In the genomic region with DNA sequence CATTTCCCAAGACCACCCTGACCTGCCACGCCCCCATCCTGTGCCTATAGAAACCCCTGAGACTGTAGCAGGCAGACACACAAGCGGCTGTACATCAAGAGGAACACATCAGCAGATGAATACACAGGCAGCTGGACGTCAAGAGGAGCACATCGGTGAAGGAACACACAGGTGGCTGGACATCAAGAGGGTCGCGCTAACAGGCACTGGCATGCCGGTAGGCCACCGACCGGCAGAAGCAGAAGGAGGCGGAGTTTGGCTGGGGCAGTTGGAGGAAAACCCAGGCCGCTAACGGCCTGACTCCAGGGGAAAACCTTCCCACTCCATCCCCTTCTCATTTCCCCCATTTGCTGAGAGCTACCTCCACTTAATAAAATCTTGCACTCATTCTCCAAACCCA, we compare ENCODE assay signal across 21 cellular contexts. TPM values are rescaled to one million over a fixed set of nuclear protein-coding genes. Genes with fewer than 3 reads are reported as not detected.
DNase-seq lines count a peak whose midpoint lies in the region; ATAC-seq, FAIRE-seq and TF ChIP-seq lines count a peak whose summit lies in the region.
"Had no signal": no experiment of that assay in that cellular context is flagged by ENCODE, and none has a peak within 500 bp of the region (broad histone marks: within the 10 kb centered on the region; RNA-seq: fewer than 3 reads in every experiment).

No MANE protein-coding gene starts in this region.

- no peak overlapping the region for H4K5ac ChIP-seq in H1 (ENCODE audit: insufficient read length, low read depth, low read length)

- CTCF ChIA-PET in H1 (lab: Charles Lee; ENCODE audit: partially characterized antibody): no interaction called here

- H3K27me3 ChIP-seq in H1 (replicated peaks in 1 of 4; ENCODE audit: control insufficient read depth in 3 of 4, extremely low read depth in 1 of 4, insufficient read depth in 3 of 4, low read length in 3 of 4): no peaks in the 10 kb centered on the region
- H3K27me3 ChIP-seq in osteoblast (ENCODE audit: insufficient read depth, low read length): no peaks in the 10 kb centered on the region

- 0 out of 2 replicates have a peak overlapping the region, but pooled peaks have one; percentile 24 for H2AK5ac ChIP-seq in H1 (ENCODE audit: low read depth, low read length)

- TF ChIP-seq EP300 in H1 (IDR thresholded peaks at IDR 0.05; ENCODE audit: borderline replicate concordance in 1 of 2, low read depth in 2 of 2, low read length in 2 of 2): no peak

- H3K4me1 ChIP-seq in H1 (replicated peaks in 1 of 4; ENCODE audit: control insufficient read depth in 3 of 4, insufficient read depth in 4 of 4, low read length in 3 of 4) (peaks cover 0 to 4% (median 2%) of the 10 kb centered on the region in 4 experiments; a peak in 3 of 7 replicates), osteoblast (ENCODE audit: insufficient read depth, low read length) (no peaks in the 10 kb centered on the region)

- ATAC-seq in GM21526 (IDR thresholded peaks at IDR 0.05; ENCODE audit: low FRiP score, unreplicated experiment) (no peak), HG03565 (IDR thresholded peaks at IDR 0.05; ENCODE audit: unreplicated experiment) (no peak)
- ATAC-seq: Panc1 had no signal

- H2AFZ ChIP-seq in H1 (ENCODE audit: low read length) (peak overlapping the region; percentile 96), osteoblast (ENCODE audit: low read length) (peak overlapping the region; percentile 41)

- H3K36me3 ChIP-seq in H1 (ENCODE audit: control insufficient read depth in 2 of 4, insufficient read depth in 4 of 4, low read length in 3 of 4) (no peaks in the 10 kb centered on the region), osteoblast (ENCODE audit: insufficient read depth, low read length) (no peaks in the 10 kb centered on the region)

- H3K9me3 ChIP-seq in H1 (ENCODE audit: insufficient read depth in 2 of 2, low read depth in 1 of 2, low read length in 1 of 2) (no peaks in the 10 kb centered on the region), osteoblast (ENCODE audit: low read depth, low read length) (no peaks in the 10 kb centered on the region)

- H3K18ac ChIP-seq in H1 (ENCODE audit: extremely low read depth, low read length): peak overlapping the region; percentile 51; the same call in 1 of the 2 replicates

- H3K27ac ChIP-seq in H1 (ENCODE audit: low read depth, low read length): no peak overlapping the region
- H3K27ac ChIP-seq in osteoblast (ENCODE audit: low read depth, low read length): no peak overlapping the region

- H2BK5ac ChIP-seq in H1 (ENCODE audit: low read depth, low read length): peak overlapping the region; percentile 82; the same call in 1 of the 2 replicates

- peak overlapping the region; percentile 15 for H3K27ac Mint-ChIP-seq in T-helper 1 cell treated with Interleukin-12 subunit alpha and Interleukin-12 subunit beta and Interleukin-4 antibody, amounts not matched to agents 30 μg/mL and 1 μg/mL, for 36 hours
- no peak overlapping the region for H3K27ac Mint-ChIP-seq in activated CD4-positive, alpha-beta T cell treated with anti-CD3 and anti-CD28 coated beads, Interleukin-2, amount 10 ng/mL, durations not matched to agents 24 days and 14 days
- H3K27ac Mint-ChIP-seq: B cell; CD4-positive, CD25-positive, alpha-beta regulatory T cell had no signal

- H3K79me2 ChIP-seq in H1 (ENCODE audit: control insufficient read depth in 1 of 2, insufficient read depth in 2 of 2, low read length in 2 of 2) (no peaks in the 10 kb centered on the region), osteoblast (ENCODE audit: insufficient read depth, low read length) (no peaks in the 10 kb centered on the region)

- no peak overlapping the region for H3K14ac ChIP-seq in H1 (ENCODE audit: insufficient read length)

- no peak overlapping the region for H4K8ac ChIP-seq in H1 (ENCODE audit: extremely low read depth, insufficient read depth, low read length)

- no peak for FAIRE-seq in H1 (lab: Jason Lieb, UNC)
- FAIRE-seq: GM12891, GM18507, H54 had no signal

- no peak for TF ChIP-seq POLR2A in H1 (IDR thresholded peaks at IDR 0.05; ENCODE audit: control extremely low read depth in 1 of 2, low read depth in 2 of 2, low read length in 2 of 2)

- no peak overlapping the region for H2BK15ac ChIP-seq in H1 (ENCODE audit: low read length)

- H3K56ac ChIP-seq in H1 (replicated peaks; ENCODE audit: insufficient read length, low read depth, low read length): no peak overlapping the region

- TF ChIP-seq CTCF in H1 (IDR thresholded peaks at IDR 0.05; ENCODE audit: control extremely low read depth in 1 of 3, insufficient read depth in 1 of 3, low read depth in 1 of 3, low read length in 3 of 3) (no peak), osteoblast (IDR thresholded peaks at IDR 0.05; ENCODE audit: extremely low read depth, low read depth, low read length) (no peak)

- no peaks in the 10 kb centered on the region for H3K9me3 Mint-ChIP-seq in T-helper 1 cell treated with Interleukin-12 subunit alpha and Interleukin-12 subunit beta and Interleukin-4 antibody, amounts not matched to agents 30 μg/mL and 1 μg/mL, for 36 hours
- no peaks in the 10 kb centered on the region for H3K9me3 Mint-ChIP-seq in activated CD4-positive, alpha-beta T cell treated with anti-CD3 and anti-CD28 coated beads, Interleukin-2, amount 10 ng/mL, durations not matched to agents 24 days and 14 days

- H3K4me3 ChIP-seq in H1 (ENCODE audit: extremely low read depth in 1 of 4, insufficient read depth in 2 of 4, low read depth in 3 of 4, low read length in 4 of 4) (no peak overlapping the region; a peak in 1 of 8 replicates), osteoblast (ENCODE audit: insufficient read depth, low read length) (no peak overlapping the region)

- no peaks in the 10 kb centered on the region for H3K23me2 ChIP-seq in H1 (ENCODE audit: low read depth, low read length)

- H3K27me3 Mint-ChIP-seq in T-helper 1 cell treated with Interleukin-12 subunit alpha and Interleukin-12 subunit beta and Interleukin-4 antibody, amounts not matched to agents 30 μg/mL and 1 μg/mL, for 36 hours (ENCODE audit: low read depth): peaks cover 9% of the 10 kb centered on the region
- H3K27me3 Mint-ChIP-seq in activated CD4-positive, alpha-beta T cell treated with anti-CD3 and anti-CD28 coated beads, Interleukin-2, amount 10 ng/mL, durations not matched to agents 24 days and 14 days: peaks cover 5% of the 10 kb centered on the region
- H3K27me3 Mint-ChIP-seq: B cell had no signal

- intact Hi-C loops in activated CD4-positive, alpha-beta T cell treated with anti-CD3 and anti-CD28 coated beads, Interleukin-2, amount 10 ng/mL, durations not matched to agents 24 days and 14 days (cut with micrococcal nuclease): no loop called here

- peak overlapping the region; percentile 28 for H2BK20ac ChIP-seq in H1 (ENCODE audit: low read length)

- DNase-seq in T-helper 1 cell (no peak), NCI-H510A (lab: John Stamatoyannopoulos, UW) (peak; percentile 26), H1 (ENCODE audit: low read depth in 1 of 2, low spot score in 2 of 2) (peak in 1 of 2 experiments; percentile 57), osteoblast (ENCODE audit: insufficient read length, low spot score, missing footprints) (no peak)
- DNase-seq in activated CD4-positive, alpha-beta T cell treated with anti-CD3 and anti-CD28 coated beads, Interleukin-2, amount 10 ng/mL, durations not matched to agents 24 days and 14 days: no peak
- DNase-seq: CD4-positive, CD25-positive, alpha-beta regulatory T cell; COR-L47; DMS 273 treated with DMSO at 0.1 percent for 48 hours; KBM-7; NCI-H1105; NCI-H2081; NCI-H82; SW 1271 had no signal

- no peaks in the 10 kb centered on the region for H4K20me1 ChIP-seq in H1 (replicated peaks in 1 of 2; ENCODE audit: control insufficient read depth in 1 of 2, insufficient read depth in 2 of 2, low read length in 2 of 2)
- no peaks in the 10 kb centered on the region for H4K20me1 ChIP-seq in osteoblast (ENCODE audit: insufficient read depth, low read length)

- H2BK120ac ChIP-seq in H1 (replicated peaks; ENCODE audit: low read depth, low read length): no peak overlapping the region

- TF ChIP-seq RAD21 in H1 (IDR thresholded peaks at IDR 0.05 in 1 of 2, conservative IDR thresholded peaks at IDR 0.05 in 1 of 2; ENCODE audit: low read depth in 2 of 2, low read length in 2 of 2): no peak

- peak overlapping the region; percentile 92; the same call in 1 of the 2 replicates for H2BK12ac ChIP-seq in H1 (ENCODE audit: low read depth, low read length)

- H3K79me1 ChIP-seq in H1 (ENCODE audit: low read depth, low read length): no peaks in the 10 kb centered on the region

- H3K4me3 Mint-ChIP-seq in T-helper 1 cell treated with Interleukin-12 subunit alpha and Interleukin-12 subunit beta and Interleukin-4 antibody, amounts not matched to agents 30 μg/mL and 1 μg/mL, for 36 hours: no peak overlapping the region
- H3K4me3 Mint-ChIP-seq in activated CD4-positive, alpha-beta T cell treated with anti-CD3 and anti-CD28 coated beads, Interleukin-2, amount 10 ng/mL, durations not matched to agents 24 days and 14 days: no peak overlapping the region
- H3K4me3 Mint-ChIP-seq: B cell had no signal

- peak overlapping the region; percentile 61 for H4K91ac ChIP-seq in H1 (replicated peaks; ENCODE audit: insufficient read length, low read length)

- H3K4me2 ChIP-seq in H1 (ENCODE audit: insufficient read depth in 1 of 2, low read depth in 2 of 2, low read length in 2 of 2) (peak overlapping the region in 1 of 2 experiments; percentile 47; a peak in 1 of 4 replicates), osteoblast (ENCODE audit: insufficient read depth, low read length) (no peak overlapping the region)

- peaks cover under 1% of the 10 kb centered on the region for H3K4me1 Mint-ChIP-seq in T-helper 1 cell treated with Interleukin-12 subunit alpha and Interleukin-12 subunit beta and Interleukin-4 antibody, amounts not matched to agents 30 μg/mL and 1 μg/mL, for 36 hours (ENCODE audit: low read depth)
- peaks cover 6% of the 10 kb centered on the region for H3K4me1 Mint-ChIP-seq in activated CD4-positive, alpha-beta T cell treated with anti-CD3 and anti-CD28 coated beads, Interleukin-2, amount 10 ng/mL, durations not matched to agents 24 days and 14 days
- H3K4me1 Mint-ChIP-seq: B cell had no signal

- peak overlapping the region; percentile 36 for H3K4ac ChIP-seq in H1 (replicated peaks; ENCODE audit: insufficient read length, low read depth, low read length)

- H3K9ac ChIP-seq in H1 (replicated peaks in 1 of 4; ENCODE audit: extremely low read depth in 1 of 4, low read depth in 3 of 4, low read length in 3 of 4): peak overlapping the region in 1 of 4 experiments; percentile 32; a peak in 2 of 7 replicates

- WGBS in H1 (ENCODE audit: extremely low coverage in 1 of 2, insufficient coverage in 1 of 2, insufficient read length in 1 of 2, insufficient replicate concordance in 2 of 2, low coverage in 1 of 2, low lambda C conversion rate in 2 of 2, missing lambda C conversion rate in 1 of 2), 2 experiments: 78% methylated on average over 11 of the region's 12 CpGs; no CpG with 5 or more reads in 1 of the 2 experiments

- H3K23ac ChIP-seq in H1 (ENCODE audit: insufficient read length): no peak overlapping the region

- H3K36me3 Mint-ChIP-seq in T-helper 1 cell treated with Interleukin-12 subunit alpha and Interleukin-12 subunit beta and Interleukin-4 antibody, amounts not matched to agents 30 μg/mL and 1 μg/mL, for 36 hours (ENCODE audit: low read depth): no peaks in the 10 kb centered on the region
- no peaks in the 10 kb centered on the region for H3K36me3 Mint-ChIP-seq in activated CD4-positive, alpha-beta T cell treated with anti-CD3 and anti-CD28 coated beads, Interleukin-2, amount 10 ng/mL, durations not matched to agents 24 days and 14 days (ENCODE audit: low read depth)
- H3K36me3 Mint-ChIP-seq: CD4-positive, CD25-positive, alpha-beta regulatory T cell had no signal

- POLR2A ChIA-PET in H1 (lab: Charles Lee; ENCODE audit: partially characterized antibody): no interaction called here

RNA-seq across cellular contexts. Expression of gene IPO7, which starts 5.4 kb away (rescaled TPM):
- 244 and 259 TPM in 2 replicates for total RNA-seq in H1 (2021; fragmentation: NEBNext Ultra II Directional; extraction: Animal tissue kit (Norgen Biotek cat#: 25700))
- polyA plus RNA-seq in H1 (2011; rRNA removed): 38.7 and 45.9 TPM in 2 replicates
- polyA plus RNA-seq in H1 (2011; cell fraction: cytosol; rRNA removed): 61.0 TPM
- polyA plus RNA-seq in H1 (2011; cell fraction: nucleus; rRNA removed): 90.5 TPM
- polyA plus RNA-seq in H1 (2012, experiment 1 of 2): 60.6 to 116 TPM (median 80.2 TPM) in 4 replicates
- polyA plus RNA-seq in H1 (2012, experiment 2 of 2): 5.5 TPM
- 119 TPM for polyA plus RNA-seq in H1 (2013, experiment 1 of 2)
- polyA plus RNA-seq in H1 (2013, experiment 2 of 2): 111 TPM
- polyA minus RNA-seq in H1 (2011; rRNA and poly(A)+ RNA removed): 160 and 258 TPM in 2 replicates
- polyA minus RNA-seq in H1 (2011; cell fraction: cytosol; rRNA and poly(A)+ RNA removed): 368 TPM
- 292 TPM for polyA minus RNA-seq in H1 (2011; cell fraction: nucleus; rRNA and poly(A)+ RNA removed)
- total RNA-seq in osteoblast: 155 and 174 TPM in 2 replicates
- total RNA-seq in activated CD4-positive, alpha-beta T cell treated with anti-CD3 and anti-CD28 coated beads, Interleukin-2, amount 10 ng/mL, durations not matched to agents 24 days and 14 days: 177 and 200 TPM in 2 replicates
